Comparison of ENCODE assay signal across 23 cellular contexts in the genomic region with DNA sequence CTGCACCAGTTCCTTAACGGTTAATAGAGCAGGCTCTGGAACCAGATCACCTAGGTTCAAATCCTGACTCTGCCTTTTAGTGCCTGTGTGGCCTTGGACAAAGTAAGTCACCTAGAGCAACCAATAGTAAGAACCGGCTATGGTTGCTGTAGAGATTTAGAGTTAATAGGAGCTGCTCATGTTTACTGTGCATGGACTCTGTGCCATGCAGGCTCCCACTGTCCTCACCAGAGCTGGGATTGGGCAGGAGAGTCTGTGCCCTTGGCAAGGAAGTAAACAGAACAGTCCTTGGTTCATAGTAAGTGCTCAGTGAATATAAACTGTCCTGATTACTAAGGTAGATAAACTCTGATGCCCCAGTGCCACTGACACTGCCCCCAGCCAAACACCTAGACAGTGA. TPM values are rescaled to one million over a fixed set of nuclear protein-coding genes. Genes with fewer than 3 reads are reported as not detected.
DNase-seq lines count a peak whose midpoint lies in the region; ATAC-seq and TF ChIP-seq lines count a peak whose summit lies in the region.
"Had no signal": no experiment of that assay in that cellular context is flagged by ENCODE, and none has a peak within 500 bp of the region (broad histone marks: within the 10 kb centered on the region; RNA-seq: fewer than 3 reads in every experiment).

No MANE protein-coding gene starts in this region.

- no peaks in the 10 kb centered on the region for H3K36me3 Mint-ChIP-seq in CD8-positive, alpha-beta T cell
- H3K36me3 Mint-ChIP-seq in progenitor cell of endocrine pancreas (ENCODE audit: insufficient read depth) = no peaks in the 10 kb centered on the region

- peaks cover 7% of the 10 kb centered on the region for H3K4me1 Mint-ChIP-seq in CD8-positive, alpha-beta T cell (ENCODE audit: low read depth)
- H3K4me1 Mint-ChIP-seq in progenitor cell of endocrine pancreas (ENCODE audit: low read depth) = peaks cover 2% of the 10 kb centered on the region

- no peak overlapping the region for H2AK5ac ChIP-seq in mesenchymal stem cell (ENCODE audit: low read length, severe bottlenecking)

- H3K4me2 ChIP-seq in mesenchymal stem cell (ENCODE audit: low read length, poor library complexity, severe bottlenecking) = no peak overlapping the region
- H3K4me2 ChIP-seq: smooth muscle cell had no signal

- H2AFZ ChIP-seq in mesenchymal stem cell (ENCODE audit: low read depth, low read length) = no peak overlapping the region

- no peaks in the 10 kb centered on the region for H3K4me1 ChIP-seq in CD8-positive, alpha-beta T cell (ENCODE audit: insufficient read depth, low read length)
- peaks cover 31% of the 10 kb centered on the region for H3K4me1 ChIP-seq in mesenchymal stem cell (ENCODE audit: control insufficient read depth, insufficient read depth, low read depth, low read length)
- H3K4me1 ChIP-seq: psoas muscle had no signal

- no peak for ATAC-seq in CD8-positive, alpha-beta T cell
- ATAC-seq in GM21447 (IDR thresholded peaks at IDR 0.05; ENCODE audit: unreplicated experiment) = no peak
- ATAC-seq in activated CD4-positive, CD25-positive, alpha-beta regulatory T cell treated with anti-CD3 and anti-CD28 coated beads, Interleukin-2, amount 50 U/mL, for 24 hours = no peak
- ATAC-seq in GM21786 (IDR thresholded peaks at IDR 0.05; ENCODE audit: unreplicated experiment) = no peak
- ATAC-seq: psoas muscle had no signal

- H3K4ac ChIP-seq in mesenchymal stem cell (ENCODE audit: low read depth in 1 of 2, low read length in 2 of 2) = peak overlapping the region in 1 of 2 experiments; percentile 44

- peaks cover 12% of the 10 kb centered on the region for H3K79me1 ChIP-seq in mesenchymal stem cell (replicated peaks; ENCODE audit: low read length, poor library complexity, severe bottlenecking)

- no peak overlapping the region for H3K18ac ChIP-seq in mesenchymal stem cell (ENCODE audit: low read depth in 1 of 2, low read length in 2 of 2)

- H2BK12ac ChIP-seq in mesenchymal stem cell (ENCODE audit: low read length in 2 of 2) = peak overlapping the region; percentile 8 to 91

- H3K4me3 Mint-ChIP-seq in CD8-positive, alpha-beta T cell = peak overlapping the region; percentile 75
- H3K4me3 Mint-ChIP-seq in progenitor cell of endocrine pancreas (ENCODE audit: low read depth) = peak overlapping the region; percentile 66
- H3K4me3 Mint-ChIP-seq: HFFc6 had no signal

- CTCF ChIA-PET in CD8-positive, alpha-beta T cell (lab: Charles Lee) = interaction anchor here (0.9 to 2.7 kb wide), 3 partner anchors 16 to 152 kb away, joined by 3 to 12 read pairs (median 11); no protein-coding TSS in a partner anchor
- CTCF ChIA-PET in RWPE1 (lab: Yijun Ruan, JAX) = no interaction called here

- H2BK120ac ChIP-seq in mesenchymal stem cell (ENCODE audit: low read depth, low read length) = no peak overlapping the region

- intact Hi-C loops in CD8-positive, alpha-beta T cell (cut with DNase I, micrococcal nuclease) = loop anchor here in 1 of 2 experiments (5.0 kb wide), 1 partner anchor 130 kb away; no protein-coding TSS in a partner anchor

- H3K9ac ChIP-seq in mesenchymal stem cell (ENCODE audit: low read length) = no peak overlapping the region

- H3K23ac ChIP-seq in mesenchymal stem cell (ENCODE audit: low read length in 2 of 2) = no peak overlapping the region

- H3K36me3 ChIP-seq in CD8-positive, alpha-beta T cell (ENCODE audit: insufficient read depth, low read length) = no peaks in the 10 kb centered on the region
- H3K36me3 ChIP-seq in mesenchymal stem cell (ENCODE audit: control insufficient read depth in 1 of 2, insufficient read depth in 2 of 2, low read depth in 1 of 2, low read length in 2 of 2) = peaks cover 0 to 6% of the 10 kb centered on the region in 2 experiments

- H3K14ac ChIP-seq in mesenchymal stem cell (ENCODE audit: low read length in 2 of 2) = no peak overlapping the region

- H4K91ac ChIP-seq in mesenchymal stem cell (ENCODE audit: low read length) = no peak overlapping the region

- no peak for TF ChIP-seq CTCF in CD8-positive, alpha-beta T cell (IDR thresholded peaks at IDR 0.05)
- TF ChIP-seq CTCF in RWPE1 (conservative IDR thresholded peaks at IDR 0.05; ENCODE audit: low read depth) = no peak
- no peak for TF ChIP-seq CTCF in progenitor cell of endocrine pancreas (IDR thresholded peaks at IDR 0.05; ENCODE audit: unreplicated experiment)

- H3K9me3 Mint-ChIP-seq in CD8-positive, alpha-beta T cell = no peaks in the 10 kb centered on the region
- no peaks in the 10 kb centered on the region for H3K9me3 Mint-ChIP-seq in progenitor cell of endocrine pancreas (ENCODE audit: low read depth)
- H3K9me3 Mint-ChIP-seq: HFFc6; stimulated activated naive CD8-positive, alpha-beta T cell treated with anti-CD3 and anti-CD28 coated beads, Interleukin-15, Interleukin-2, amounts not matched to agents 100 ng/mL and 50 ng/mL, for 24 hours had no signal

- POLR2A ChIA-PET in CD8-positive, alpha-beta T cell (lab: Charles Lee) = no interaction called here
- POLR2A ChIA-PET in RWPE1 (lab: Yijun Ruan, JAX; ENCODE audit: low non-redundant PET) = no interaction called here

- H3K4me3 ChIP-seq in CD8-positive, alpha-beta T cell (ENCODE audit: low read depth, low read length) = no peak overlapping the region
- H3K4me3 ChIP-seq in mesenchymal stem cell (ENCODE audit: insufficient read depth in 1 of 2, low read depth in 1 of 2, low read length in 2 of 2) = no peak overlapping the region
- H3K4me3 ChIP-seq: psoas muscle, smooth muscle cell had no signal

- H3K27me3 Mint-ChIP-seq in CD8-positive, alpha-beta T cell (ENCODE audit: low read depth) = no peaks in the 10 kb centered on the region
- H3K27me3 Mint-ChIP-seq in progenitor cell of endocrine pancreas = peaks cover 24% of the 10 kb centered on the region
- H3K27me3 Mint-ChIP-seq: stimulated activated naive CD8-positive, alpha-beta T cell treated with anti-CD3 and anti-CD28 coated beads, Interleukin-15, Interleukin-2, amounts not matched to agents 100 ng/mL and 50 ng/mL, for 24 hours had no signal

- WGBS in mesenchymal stem cell = 53% methylated on average over 2 of the region's 2 CpGs

- H3K27ac Mint-ChIP-seq in CD8-positive, alpha-beta T cell = no peak overlapping the region
- no peak overlapping the region for H3K27ac Mint-ChIP-seq in progenitor cell of endocrine pancreas
- H3K27ac Mint-ChIP-seq: HFFc6; stimulated activated naive CD8-positive, alpha-beta T cell treated with anti-CD3 and anti-CD28 coated beads, Interleukin-15, Interleukin-2, amounts not matched to agents 100 ng/mL and 50 ng/mL, for 24 hours had no signal

- no peak overlapping the region for H4K8ac ChIP-seq in mesenchymal stem cell (ENCODE audit: low read length)

- H3K27ac ChIP-seq in CD8-positive, alpha-beta T cell (ENCODE audit: low read depth, low read length) = no peak overlapping the region
- peak overlapping the region; percentile 93 for H3K27ac ChIP-seq in RWPE1
- H3K27ac ChIP-seq in mesenchymal stem cell (ENCODE audit: low read length, poor library complexity, severe bottlenecking) = no peak overlapping the region
- H3K27ac ChIP-seq: psoas muscle had no signal

- H3K9me3 ChIP-seq in CD8-positive, alpha-beta T cell (ENCODE audit: low read length) = no peaks in the 10 kb centered on the region
- H3K9me3 ChIP-seq in mesenchymal stem cell (ENCODE audit: control insufficient read depth, low read length) = no peaks in the 10 kb centered on the region
- H3K9me3 ChIP-seq: psoas muscle had no signal

- no peak overlapping the region for H2BK15ac ChIP-seq in mesenchymal stem cell (ENCODE audit: low read depth, poor library complexity, severe bottlenecking)

- H3K27me3 ChIP-seq in CD8-positive, alpha-beta T cell (ENCODE audit: insufficient read depth, low read length) = no peaks in the 10 kb centered on the region
- peaks cover 3 to 10% of the 10 kb centered on the region in 2 experiments for H3K27me3 ChIP-seq in mesenchymal stem cell (ENCODE audit: control insufficient read depth in 1 of 2, insufficient read depth in 1 of 2, low read length in 2 of 2)

- H2BK5ac ChIP-seq in mesenchymal stem cell (ENCODE audit: low read depth, low read length, poor library complexity, severe bottlenecking) = no peak overlapping the region

- no peak for DNase-seq in CD8-positive, alpha-beta T cell
- DNase-seq in RWPE1 (ENCODE audit: low spot score) (no peak), mesenchymal stem cell (no peak), progenitor cell of endocrine pancreas (ENCODE audit: low spot score, unreplicated experiment) (no peak)
- DNase-seq in activated CD4-positive, alpha-beta T cell treated with anti-CD3 and anti-CD28 coated beads for 1 hour = no peak
- DNase-seq: activated CD4-positive, alpha-beta T cell treated with anti-CD3 and anti-CD28 coated beads, Interleukin-2, amount 50 U/mL, for 48 hours; activated effector memory CD4-positive, alpha-beta T cell treated with Interleukin-2 at 50 U/mL for 16 hours; amygdala; effector CD4-positive, alpha-beta T cell; GDM1; HFFc6; kidney; MM.1S; NCI-H1436 treated with DMSO at 0.1 percent for 48 hours; NCI-H2171; psoas muscle; SHP77 treated with DMSO at 0.1 percent for 48 hours; stimulated activated CD4-positive, alpha-beta T cell treated with anti-CD3 and anti-CD28 coated beads, Interleukin-4, amount 100 ng/mL, for 1 hour had no signal

RNA-seq across cellular contexts. Expression of gene TP53I11, which starts 1.4 kb away (rescaled TPM):
- 1 to 10 TPM; 4.8 to 6.8 TPM for total RNA-seq in CD8-positive, alpha-beta T cell
- 235 TPM for polyA plus RNA-seq in mesenchymal stem cell (2013, experiment 1 of 2)
- polyA plus RNA-seq in mesenchymal stem cell (2013, experiment 2 of 2) = 235 TPM
- 71.8 and 82.8 TPM in 2 replicates for total RNA-seq in progenitor cell of endocrine pancreas
